20 cellular contexts compared by ENCODE assay signal in genomic region chr17:8105957-8106398, GRCh38. TPM values are rescaled to one million over a fixed set of nuclear protein-coding genes. Genes with fewer than 3 reads are reported as not detected.
DNase-seq lines count a peak whose midpoint lies in the region; ATAC-seq and TF ChIP-seq lines count a peak whose summit lies in the region.
"Had no signal": no experiment of that assay in that cellular context is flagged by ENCODE, and none has a peak within 500 bp of the region (broad histone marks: within the 10 kb centered on the region; RNA-seq: fewer than 3 reads in every experiment).

No MANE protein-coding gene starts in this region.

- H3K27me3 ChIP-seq in adipocyte (replicated peaks; ENCODE audit: control insufficient read depth, insufficient read depth, low read length): peaks cover 20% of the 10 kb centered on the region

- no peak overlapping the region for H3K4me3 ChIP-seq in adipocyte (ENCODE audit: low read length)
- H3K4me3 ChIP-seq: BLaER1 had no signal

- no peak for ATAC-seq in SK-N-SH treated with all-trans-retinoic acid at 6 μM for 48 hours
- ATAC-seq: left ventricle myocardium superior, natural killer cell, T-helper 17 cell had no signal

- DNase-seq in Daoy (ENCODE audit: low read depth) (peak; percentile 29), KBM-7 (peak; percentile 35), adipocyte (ENCODE audit: low read depth) (peak; percentile 16), islet precursor cell (peak; percentile 82), NCI-H146 treated with DMSO at 0.1 percent for 48 hours (lab: John Stamatoyannopoulos, UW; ENCODE audit: unreplicated experiment) (no peak), NCI-H1105 (lab: John Stamatoyannopoulos, UW) (no peak)
- no peak for DNase-seq in stimulated activated naive CD4-positive, alpha-beta T cell treated with Interleukin-2 at 50 U/mL for 16 hours (lab: John Stamatoyannopoulos, UW)
- DNase-seq: activated CD4-positive, alpha-beta T cell treated with anti-CD3 and anti-CD28 coated beads for 48 hours; amniotic stem cell; erythroblast; GDM1; left ventricle myocardium superior; natural killer cell; NCI-H187 treated with DMSO at 0.1 percent for 48 hours; NCI-H526 treated with DMSO at 0.1 percent for 48 hours; T-helper 17 cell had no signal

- H3K9ac ChIP-seq in adipocyte (ENCODE audit: low read length): no peak overlapping the region
- H3K9ac ChIP-seq: BLaER1 had no signal

- H3K36me3 ChIP-seq in adipocyte (ENCODE audit: control insufficient read depth, insufficient read depth, low read length, severe bottlenecking): no peaks in the 10 kb centered on the region
- H3K36me3 ChIP-seq: BLaER1 had no signal

- H3K4me1 ChIP-seq in adipocyte (ENCODE audit: control insufficient read depth, insufficient read depth, low read length): no peaks in the 10 kb centered on the region

- in situ Hi-C loops in KBM-7 (cut with MboI; ENCODE audit: low pct_unique_long_range_greater_than_20kb, low sequenced_read_pairs): no loop called here

- no peaks in the 10 kb centered on the region for H3K9me3 ChIP-seq in adipocyte (ENCODE audit: control insufficient read depth, low read length)
- H3K9me3 ChIP-seq: BLaER1 had no signal

TF ChIP-seq in SK-N-SH treated with all-trans-retinoic acid at 6 μM for 48 hours, 23 proteins besides CTCF, POLR2A, EP300 and RAD21:
- TF ChIP-seq ESRRG (CRISPR knock-in tag; IDR thresholded peaks at IDR 0.05) (no peak), ZFP3 (CRISPR knock-in tag; IDR thresholded peaks at IDR 0.05) (no peak), ARNTL (CRISPR knock-in tag; IDR thresholded peaks at IDR 0.05; ENCODE audit: borderline replicate concordance, low read depth) (no peak), ISL1 (CRISPR knock-in tag; IDR thresholded peaks at IDR 0.05) (no peak)

RNA-seq across cellular contexts. Expression of gene ALOXE3, which starts 12.3 kb away (rescaled TPM):
- total RNA-seq in Daoy (2014; rRNA removed; shearing (Covaris generic)): 0.03 TPM in 1 of 2 replicates, not detected in the other
- total RNA-seq: activated T-helper 1 cell treated with anti-CD3 and anti-CD28 coated beads, Interleukin-12 subunit alpha, Interleukin-12 subunit beta, Interleukin-2, Interleukin-4 antibody, amounts not matched to agents 30 ng/mL and 10 ng/mL and 1 ng/mL, durations not matched to agents 14 hours and 24 hours and 36 hours; left ventricle myocardium superior; natural killer cell; renal cortical epithelial cell; T-helper 17 cell had no signal

RNA-seq across cellular contexts. Expression of gene HES7, which starts 17.9 kb away (rescaled TPM):
- 0.40 and 0.92 TPM in 2 replicates for total RNA-seq in Daoy (2014; rRNA removed; shearing (Covaris generic))
- total RNA-seq: left ventricle myocardium superior, renal cortical epithelial cell, T-helper 17 cell had no signal

RNA-seq across cellular contexts. Expression of gene ALOX12B, which starts 18.5 kb away (rescaled TPM):
- not detected in 2 replicates for total RNA-seq in Daoy (2014; rRNA removed; shearing (Covaris generic))
- total RNA-seq: left ventricle myocardium superior, renal cortical epithelial cell, T-helper 17 cell had no signal

RNA-seq across cellular contexts. Expression of gene PER1, which starts 46.2 kb away (rescaled TPM):
- total RNA-seq in Daoy (2014; rRNA removed; shearing (Covaris generic)): 0.74 and 1.9 TPM in 2 replicates

RNA-seq across cellular contexts. Expression of gene VAMP2, which starts 56.8 kb away (rescaled TPM):
- total RNA-seq in Daoy (2014; rRNA removed; shearing (Covaris generic)): 2.7 and 3.5 TPM in 2 replicates

Comparison
In these comparisons a context has a peak if more than half of its experiments do, and no peak if none do; other contexts are left out.
1. DNase-seq: peak in Daoy (single experiment), KBM-7 (single experiment), adipocyte (single experiment) and islet precursor cell (single experiment); none in NCI-H146 treated with DMSO at 0.1 percent for 48 hours (single experiment), stimulated activated naive CD4-positive, alpha-beta T cell treated with Interleukin-2 at 50 U/mL for 16 hours (single experiment) and NCI-H1105 (single experiment).